ENCODE assay signal across 8 cellular contexts in genomic region chr1:54714881-54715492, GRCh38. TPM values are rescaled to one million over a fixed set of nuclear protein-coding genes. Genes with fewer than 3 reads are reported as not detected.
DNase-seq lines count a peak whose midpoint lies in the region; ATAC-seq and TF ChIP-seq lines count a peak whose summit lies in the region.

No MANE protein-coding gene starts in this region.

- no peak for ATAC-seq in T-helper 17 cell
- ATAC-seq in psoas muscle = peak in 3 of 4 donors; percentile 4 to 18 (median 18)
- ATAC-seq in left lobe of liver = no peak

- intact Hi-C loops in psoas muscle (cut with DNase I) = loop anchor here (5.0 to 10.0 kb wide), 2 partner anchors 47 to 660 kb away; partner anchors contain the start of genes PARS2 (in 2 of the 2), TCEANC2 (in 2 of the 2) and TMEM59 (in 2 of the 2)

- peaks cover 21% of the 10 kb centered on the region for H3K4me1 Mint-ChIP-seq in T-helper 17 cell
- H3K4me1 Mint-ChIP-seq in glutamatergic neuron (ENCODE audit: low read depth, unreplicated experiment) = peaks cover 7% of the 10 kb centered on the region

- H4K20me1 ChIP-seq in DOHH2 (ENCODE audit: control insufficient read depth, insufficient read depth, low read depth, low read length) = no peaks in the 10 kb centered on the region

- no peaks in the 10 kb centered on the region for H3K9me2 ChIP-seq in DOHH2 (replicated peaks; ENCODE audit: control insufficient read depth, low read length)

- no peak for TF ChIP-seq CTCF in DOHH2 (IDR thresholded peaks at IDR 0.05; ENCODE audit: low read depth, low read length, poor library complexity, severe bottlenecking)
- no peak for TF ChIP-seq CTCF in glutamatergic neuron (IDR thresholded peaks at IDR 0.05; ENCODE audit: partially characterized antibody, unreplicated experiment)
- TF ChIP-seq CTCF in psoas muscle (IDR thresholded peaks at IDR 0.05) = no peak

- H3K27me3 Mint-ChIP-seq in T-helper 17 cell = peaks cover 6% of the 10 kb centered on the region
- peaks cover 7% of the 10 kb centered on the region for H3K27me3 Mint-ChIP-seq in glutamatergic neuron (ENCODE audit: unreplicated experiment)

- H3K27ac ChIP-seq in DOHH2 (ENCODE audit: low read depth, low read length) = no peak overlapping the region
- H3K27ac ChIP-seq in psoas muscle = peak overlapping the region; percentile 90

- H3K27ac Mint-ChIP-seq in T-helper 17 cell (peak overlapping the region; percentile 85), glutamatergic neuron (ENCODE audit: unreplicated experiment) (no peak overlapping the region)

- no peaks in the 10 kb centered on the region for H3K9me3 ChIP-seq in DOHH2 (ENCODE audit: control insufficient read depth, insufficient read depth, low read length)
- H3K9me3 ChIP-seq in T-helper 17 cell (ENCODE audit: control insufficient read depth, low read length, poor library complexity, severe bottlenecking) = no peaks in the 10 kb centered on the region
- no peaks in the 10 kb centered on the region for H3K9me3 ChIP-seq in psoas muscle

- H3K36me3 Mint-ChIP-seq in T-helper 17 cell (ENCODE audit: low read depth) (no peaks in the 10 kb centered on the region), glutamatergic neuron (ENCODE audit: unreplicated experiment) (no peaks in the 10 kb centered on the region)

- H3K4me1 ChIP-seq in DOHH2 (ENCODE audit: control insufficient read depth, low read length) (peaks cover 17% of the 10 kb centered on the region), psoas muscle (peaks cover 8% of the 10 kb centered on the region)

- peak overlapping the region; percentile 99 for H3K4me3 ChIP-seq in DOHH2 (ENCODE audit: low read length)
- peak overlapping the region; percentile 94 for H3K4me3 ChIP-seq in psoas muscle

- H3K36me3 ChIP-seq in DOHH2 (ENCODE audit: control insufficient read depth, low read length) = peaks cover 25% of the 10 kb centered on the region
- peaks cover 11 to 34% of the 10 kb centered on the region in 2 donors for H3K36me3 ChIP-seq in psoas muscle (ENCODE audit: insufficient read depth in 1 of 2, low read depth in 1 of 2)

- H3K4me2 ChIP-seq in DOHH2 (ENCODE audit: low read length) = peak overlapping the region; percentile 91

- H3K27me3 ChIP-seq in DOHH2 (ENCODE audit: control insufficient read depth, low read length) (no peaks in the 10 kb centered on the region), psoas muscle (ENCODE audit: insufficient read depth in 3 of 3, low read length in 2 of 3) (no peaks in the 10 kb centered on the region)

- H3K4me3 Mint-ChIP-seq in T-helper 17 cell (peak overlapping the region; percentile 91), glutamatergic neuron (ENCODE audit: unreplicated experiment) (peak overlapping the region; percentile 88)

- peaks cover 34% of the 10 kb centered on the region for H3K79me2 ChIP-seq in DOHH2 (ENCODE audit: control insufficient read depth, low read length)

- H3K9me3 Mint-ChIP-seq in glutamatergic neuron (ENCODE audit: unreplicated experiment) = no peaks in the 10 kb centered on the region

- no peaks in the 10 kb centered on the region for H3F3A ChIP-seq in DOHH2 (ENCODE audit: control insufficient read depth, insufficient read depth)

- 90 to 92% (median 90%) methylated on average over 7 of the region's 7 CpGs for WGBS in psoas muscle, 3 donors

- DNase-seq in T-helper 17 cell (no peak), glutamatergic neuron (no peak), psoas muscle (no peak), GF-D8 (lab: John Stamatoyannopoulos, UW) (no peak), OCI-M2 (lab: John Stamatoyannopoulos, UW; ENCODE audit: unreplicated experiment) (no peak), NCI-H1436 treated with DMSO at 0.1 percent for 48 hours (lab: John Stamatoyannopoulos, UW) (no peak), left lobe of liver (ENCODE audit: low spot score) (no peak)

RNA-seq across cellular contexts. Expression of gene TTC4, which starts 0.7 kb away (rescaled TPM):
- total RNA-seq in T-helper 17 cell (1 to 10 TPM; 9.1 to 9.7 TPM), glutamatergic neuron (ENCODE audit: unreplicated experiment) (14.3 TPM), psoas muscle (10 to 100 TPM; 27.2 to 41.4 (median 35.0) TPM), left lobe of liver (8.3 TPM)
- polyA plus RNA-seq in psoas muscle = 10 to 100 TPM; 25.0 to 58.9 (median 55.2) TPM

RNA-seq across cellular contexts. Expression of gene PARS2, which starts 49.3 kb away (rescaled TPM):
- under 1 TPM; 0.37 to 0.80 TPM for total RNA-seq in T-helper 17 cell
- 4.2 TPM for total RNA-seq in glutamatergic neuron (ENCODE audit: unreplicated experiment)
- 1 to 10 TPM; 2.4 to 3.7 (median 3.4) TPM for total RNA-seq in psoas muscle
- 1 to 10 TPM; 3.3 to 5.6 (median 5.3) TPM for polyA plus RNA-seq in psoas muscle
- 4.3 TPM for total RNA-seq in left lobe of liver

Comparison
In these comparisons a context has a peak if more than half of its experiments do, and no peak if none do; other contexts are left out.
1. ATAC-seq: peak in psoas muscle (3 of 4); none in T-helper 17 cell (single experiment) and left lobe of liver (single experiment).